14 cellular contexts compared by ENCODE assay signal in the genomic region with DNA sequence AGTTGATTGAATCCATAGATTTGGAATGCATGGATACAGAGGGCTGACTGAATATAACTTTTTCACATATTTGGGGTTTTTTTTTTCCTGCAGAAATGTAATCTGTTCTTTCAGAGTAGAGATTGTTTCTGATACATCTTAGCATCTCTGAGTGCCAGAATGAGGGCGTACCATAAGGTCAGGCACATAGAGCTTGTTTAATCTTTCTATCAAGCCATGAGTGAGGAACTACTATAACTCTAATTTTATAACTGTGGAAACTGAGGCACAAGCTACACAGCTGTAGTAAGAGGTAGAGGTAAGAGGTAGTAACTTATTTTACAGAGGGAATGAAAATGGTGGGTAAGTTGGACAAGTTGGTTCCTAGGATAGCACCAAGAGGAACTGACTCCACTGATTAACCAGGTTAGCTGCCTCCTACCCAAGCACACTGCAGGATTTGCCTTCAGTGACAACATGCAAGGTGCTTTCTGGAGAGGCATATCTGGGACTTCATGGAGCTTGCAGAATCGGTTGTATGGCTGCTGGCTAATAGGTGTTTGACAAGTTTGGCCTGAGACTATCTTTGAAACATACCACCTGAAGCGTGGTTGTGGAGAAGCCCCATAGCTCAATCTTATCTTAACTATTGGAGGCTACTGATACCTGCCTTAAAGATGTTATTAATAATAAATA. TPM values are rescaled to one million over a fixed set of nuclear protein-coding genes. Genes with fewer than 3 reads are reported as not detected.
A peak's percentile ranks its signal among the peaks of the same experiment; 100 is the strongest.
DNase-seq lines count a peak whose midpoint lies in the region; ATAC-seq and TF ChIP-seq lines count a peak whose summit lies in the region.
"Had no signal": no experiment of that assay in that cellular context is flagged by ENCODE, and none has a peak within 500 bp of the region (broad histone marks: within the 10 kb centered on the region; RNA-seq: fewer than 3 reads in every experiment).

No MANE protein-coding gene starts in this region.

- H3K4ac ChIP-seq in trophoblast cell (ENCODE audit: low read depth, low read length) = no peak overlapping the region

- H2BK120ac ChIP-seq in trophoblast cell (ENCODE audit: insufficient read depth, low read length, poor library complexity) = no peak overlapping the region

- H3K23ac ChIP-seq in trophoblast cell (ENCODE audit: low read length) = no peak overlapping the region

- no peak overlapping the region for H2AFZ ChIP-seq in trophoblast cell (ENCODE audit: insufficient read depth, low read length, poor library complexity)

- H3K79me2 ChIP-seq in trophoblast cell (ENCODE audit: control insufficient read depth, insufficient read depth, low read length, poor library complexity) = no peaks in the 10 kb centered on the region

- H3K36me3 ChIP-seq in left ventricle myocardium inferior (peaks cover 11% of the 10 kb centered on the region), heart right ventricle (peaks cover 0 to 26% (median 0%) of the 10 kb centered on the region in 9 donors), esophagus muscularis mucosa (peaks cover 0 to 31% (median 15%) of the 10 kb centered on the region in 4 donors), trophoblast cell (ENCODE audit: control insufficient read depth in 1 of 2, insufficient read depth in 2 of 2, low read length in 2 of 2) (peaks cover 2 to 5% of the 10 kb centered on the region in 2 experiments), tibial artery (peaks cover 12 to 34% (median 27%) of the 10 kb centered on the region in 3 donors)

- no peak overlapping the region for H2AK5ac ChIP-seq in trophoblast cell (ENCODE audit: low read length)

- no peak overlapping the region for H3K18ac ChIP-seq in trophoblast cell (ENCODE audit: low read length)

- H3K27me3 ChIP-seq in left ventricle myocardium inferior (ENCODE audit: low read depth) = no peaks in the 10 kb centered on the region
- H3K27me3 ChIP-seq in heart right ventricle = no peaks in the 10 kb centered on the region
- no peaks in the 10 kb centered on the region for H3K27me3 ChIP-seq in esophagus muscularis mucosa
- no peaks in the 10 kb centered on the region for H3K27me3 ChIP-seq in trophoblast cell (ENCODE audit: insufficient read depth, low read length)
- H3K27me3 ChIP-seq in tibial artery = no peaks in the 10 kb centered on the region
- H3K27me3 ChIP-seq: BLaER1 treated with 17β-estradiol and CSF1 and Interleukin-3, amounts not matched to agents 10 nM and 100 nM had no signal

- no peak overlapping the region for H3K4me2 ChIP-seq in trophoblast cell (ENCODE audit: low read length)

- DNase-seq in left ventricle myocardium inferior (no peak), heart right ventricle (no peak), esophagus muscularis mucosa (ENCODE audit: extremely low spot score) (no peak), trophoblast cell (peak in 1 of 2 donors; percentile 14), tibial artery (no peak)
- DNase-seq: 8988T; AML-193; CD4-positive, CD25-positive, alpha-beta regulatory T cell; DMS 273 treated with DMSO at 0.1 percent for 48 hours; GOT3; H9 had no signal

- H2BK12ac ChIP-seq in trophoblast cell (ENCODE audit: low read length) = no peak overlapping the region

- no peak overlapping the region for H3K14ac ChIP-seq in trophoblast cell (ENCODE audit: low read length)

- intact Hi-C loops in left ventricle myocardium inferior (cut with micrococcal nuclease) (no loop called here), heart right ventricle (cut with DNase I) (no loop called here), esophagus muscularis mucosa (cut with DNase I) (no loop called here), tibial artery (cut with DNase I; ENCODE audit: low total_unique reads) (no loop called here)

- no peak overlapping the region for H4K91ac ChIP-seq in trophoblast cell (ENCODE audit: low read depth, low read length)

- H4K12ac ChIP-seq in trophoblast cell (ENCODE audit: low read depth, low read length) = no peak overlapping the region

- TF ChIP-seq POLR2A in esophagus muscularis mucosa (IDR thresholded peaks at IDR 0.05; ENCODE audit: low read depth) = no peak

- H3K9ac ChIP-seq in trophoblast cell (ENCODE audit: low read length) = no peak overlapping the region
- H3K9ac ChIP-seq: BLaER1 treated with 17β-estradiol and CSF1 and Interleukin-3, amounts not matched to agents 10 nM and 100 nM had no signal

- no peak for TF ChIP-seq EP300 in esophagus muscularis mucosa (IDR thresholded peaks at IDR 0.05)

- TF ChIP-seq CTCF in left ventricle myocardium inferior (IDR thresholded peaks at IDR 0.05; ENCODE audit: borderline replicate concordance) (no peak), heart right ventricle (IDR thresholded peaks at IDR 0.05) (no peak), esophagus muscularis mucosa (IDR thresholded peaks at IDR 0.05) (no peak), tibial artery (IDR thresholded peaks at IDR 0.05) (no peak)

- no peak overlapping the region for H2BK5ac ChIP-seq in trophoblast cell (ENCODE audit: low read depth, low read length, poor library complexity)

- peaks cover 9% of the 10 kb centered on the region for H3K79me1 ChIP-seq in trophoblast cell (ENCODE audit: low read length)

- H3K27ac ChIP-seq in left ventricle myocardium inferior (replicated peaks) (peak overlapping the region; percentile 29), heart right ventricle (peak overlapping the region in 3 of 10 donors; percentile 25 to 46 (median 36)), esophagus muscularis mucosa (replicated peaks in 1 of 4) (peak overlapping the region in 3 of 4 donors; percentile 43 to 53 (median 45)), trophoblast cell (ENCODE audit: low read depth, low read length) (peak overlapping the region; percentile 22), tibial artery (no peak overlapping the region)
- H3K27ac ChIP-seq: BLaER1 treated with 17β-estradiol and CSF1 and Interleukin-3, amounts not matched to agents 10 nM and 100 nM had no signal

- H3K4me1 ChIP-seq in left ventricle myocardium inferior (peaks cover 6% of the 10 kb centered on the region), heart right ventricle (peaks cover 0 to 14% (median 0%) of the 10 kb centered on the region in 9 donors), esophagus muscularis mucosa (peaks cover 0 to 30% (median 21%) of the 10 kb centered on the region in 4 donors), trophoblast cell (ENCODE audit: control insufficient read depth in 1 of 2, insufficient read depth in 2 of 2, low read length in 2 of 2) (peaks cover 8 to 17% of the 10 kb centered on the region in 2 experiments), tibial artery (peaks cover 0 to 27% (median 9%) of the 10 kb centered on the region in 4 donors)

- H4K8ac ChIP-seq in trophoblast cell (ENCODE audit: low read depth, low read length) = no peak overlapping the region

- H3K4me3 ChIP-seq in left ventricle myocardium inferior = no peak overlapping the region
- no peak overlapping the region for H3K4me3 ChIP-seq in heart right ventricle
- H3K4me3 ChIP-seq in esophagus muscularis mucosa = no peak overlapping the region
- no peak overlapping the region for H3K4me3 ChIP-seq in trophoblast cell (ENCODE audit: low read depth, low read length)
- no peak overlapping the region for H3K4me3 ChIP-seq in tibial artery
- H3K4me3 ChIP-seq: BLaER1 treated with 17β-estradiol and CSF1 and Interleukin-3, amounts not matched to agents 10 nM and 100 nM had no signal

- H3K9me3 ChIP-seq in left ventricle myocardium inferior (replicated peaks) (no peaks in the 10 kb centered on the region), heart right ventricle (no peaks in the 10 kb centered on the region), esophagus muscularis mucosa (no peaks in the 10 kb centered on the region), trophoblast cell (ENCODE audit: insufficient read depth, low read depth, low read length) (no peaks in the 10 kb centered on the region), tibial artery (no peaks in the 10 kb centered on the region)

- WGBS in heart right ventricle, 2 donors = 56 to 82% methylated on average over 3 of the region's 3 CpGs
- WGBS in esophagus muscularis mucosa = 79% methylated on average over 3 of the region's 3 CpGs
- WGBS in trophoblast cell (ENCODE audit: extremely low coverage, insufficient coverage, insufficient read length) = no CpG with 5 or more reads among the region's 3 CpGs

- ATAC-seq in heart right ventricle (no peak), GM21717 (IDR thresholded peaks at IDR 0.05; ENCODE audit: unreplicated experiment) (no peak), GM21528 (IDR thresholded peaks at IDR 0.05; ENCODE audit: low FRiP score, unreplicated experiment) (no peak)

RNA-seq across cellular contexts. Expression of gene HACD2, which starts 23.5 kb away (rescaled TPM):
- 8.1 TPM for total RNA-seq in left ventricle myocardium inferior
- 10 to 100 TPM in 7 of 10 donors, 1 to 10 TPM in 3; 6.8 to 14.1 (median 11.0) TPM for total RNA-seq in heart right ventricle
- polyA plus RNA-seq in heart right ventricle = 1 to 10 TPM; 7.9 to 8.1 TPM
- total RNA-seq in esophagus muscularis mucosa = 10 to 100 TPM; 20.5 to 30.3 (median 25.3) TPM
- polyA plus RNA-seq in trophoblast cell (2013) = 48.8 and 49.1 TPM in 2 replicates

Comparison
In these comparisons a context has a peak if more than half of its experiments do, and no peak if none do; other contexts are left out.
1. H3K27ac ChIP-seq: peak in left ventricle myocardium inferior (single experiment), esophagus muscularis mucosa (3 of 4) and trophoblast cell (single experiment); none in tibial artery (0 of 2).